In the genomic region with DNA sequence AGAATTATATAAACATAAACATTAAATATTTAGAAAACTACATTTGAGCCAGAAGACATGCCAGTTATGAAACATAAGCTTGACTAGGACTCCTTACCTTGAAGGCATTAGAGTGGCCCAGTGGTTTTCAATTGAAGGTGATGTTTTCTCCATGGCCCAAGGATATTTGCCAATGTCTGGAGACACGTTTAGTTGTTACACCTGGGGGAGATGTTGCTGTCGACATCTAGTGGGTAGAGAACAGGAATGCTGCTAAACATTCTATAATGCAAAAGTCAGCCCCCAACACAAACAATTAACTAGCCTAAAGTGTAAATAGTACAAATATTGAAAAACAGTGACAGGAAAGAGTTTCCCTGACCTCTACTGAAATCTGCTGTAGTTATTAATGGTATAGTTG, we compare ENCODE assay signal across 17 cellular contexts.
A peak's percentile ranks its signal among the peaks of the same experiment; 100 is the strongest.
DNase-seq lines count a peak whose midpoint lies in the region; FAIRE-seq and TF ChIP-seq lines count a peak whose summit lies in the region.
"Had no signal": no experiment of that assay in that cellular context is flagged by ENCODE, and none has a peak within 500 bp of the region (broad histone marks: within the 10 kb centered on the region; RNA-seq: fewer than 3 reads in every experiment).

No MANE protein-coding gene starts in this region.

- H3K4me3 Mint-ChIP-seq in activated CD4-positive, alpha-beta T cell treated with anti-CD3 and anti-CD28 coated beads, Interleukin-2, amount 10 ng/mL, durations not matched to agents 24 days and 14 days = no peak overlapping the region
- H3K4me3 Mint-ChIP-seq: CD4-positive, CD25-positive, alpha-beta regulatory T cell; CD8-positive, alpha-beta memory T cell had no signal

- H3K79me2 ChIP-seq in H1 (ENCODE audit: control insufficient read depth in 1 of 2, insufficient read depth in 2 of 2, low read length in 2 of 2) (no peaks in the 10 kb centered on the region), SK-N-SH (ENCODE audit: insufficient read depth) (no peaks in the 10 kb centered on the region), trophoblast cell (ENCODE audit: control insufficient read depth, insufficient read depth, low read length, poor library complexity) (no peaks in the 10 kb centered on the region)

- H2BK15ac ChIP-seq in H1 (ENCODE audit: low read length) = no peak overlapping the region

- in situ Hi-C loops in ACHN (cut with HindIII; ENCODE audit: low pct_ligation_motif_present, low pct_unique_long_range_greater_than_20kb, low sequenced_read_pairs) = no loop called here

- H3K4me1 Mint-ChIP-seq in activated CD4-positive, alpha-beta T cell treated with anti-CD3 and anti-CD28 coated beads, Interleukin-2, amount 10 ng/mL, durations not matched to agents 24 days and 14 days = no peaks in the 10 kb centered on the region
- H3K4me1 Mint-ChIP-seq: CD4-positive, CD25-positive, alpha-beta regulatory T cell; CD8-positive, alpha-beta memory T cell had no signal

- no peak overlapping the region for H3K27ac ChIP-seq in H1 (ENCODE audit: low read depth, low read length)
- no peak overlapping the region for H3K27ac ChIP-seq in SK-N-SH (ENCODE audit: low read depth in 2 of 2, low read length in 1 of 2)
- H3K27ac ChIP-seq in trophoblast cell (ENCODE audit: low read depth, low read length) = no peak overlapping the region
- H3K27ac ChIP-seq: GM23248 had no signal

- H2AFZ ChIP-seq in H1 (ENCODE audit: low read length) (no peak overlapping the region), SK-N-SH (ENCODE audit: low read depth) (no peak overlapping the region), trophoblast cell (ENCODE audit: insufficient read depth, low read length, poor library complexity) (no peak overlapping the region)
- H2AFZ ChIP-seq: GM23248 had no signal

- H3K36me3 ChIP-seq in H7 (replicated peaks; ENCODE audit: control insufficient read depth, insufficient read depth, low read length) (no peaks in the 10 kb centered on the region), H1 (ENCODE audit: control insufficient read depth in 2 of 4, insufficient read depth in 4 of 4, low read length in 3 of 4) (no peaks in the 10 kb centered on the region), SK-N-SH (replicated peaks in 1 of 2; ENCODE audit: control insufficient read depth in 1 of 2, insufficient read depth in 2 of 2, low read length in 1 of 2) (no peaks in the 10 kb centered on the region), trophoblast cell (ENCODE audit: control insufficient read depth in 1 of 2, insufficient read depth in 2 of 2, low read length in 2 of 2) (no peaks in the 10 kb centered on the region)
- H3K36me3 ChIP-seq: BE2C, HAP-1 had no signal

- no peaks in the 10 kb centered on the region for H3F3A ChIP-seq in SK-N-SH (replicated peaks; ENCODE audit: insufficient read depth)

- H4K20me1 ChIP-seq in H1 (replicated peaks in 1 of 2; ENCODE audit: control insufficient read depth in 1 of 2, insufficient read depth in 2 of 2, low read length in 2 of 2) = no peaks in the 10 kb centered on the region
- no peaks in the 10 kb centered on the region for H4K20me1 ChIP-seq in SK-N-SH (ENCODE audit: insufficient read depth)

- no peak for TF ChIP-seq POLR2A in H1 (IDR thresholded peaks at IDR 0.05; ENCODE audit: control extremely low read depth in 1 of 2, low read depth in 2 of 2, low read length in 2 of 2)

- intact Hi-C loops in activated CD4-positive, alpha-beta T cell treated with anti-CD3 and anti-CD28 coated beads, Interleukin-2, amount 10 ng/mL, durations not matched to agents 24 days and 14 days (cut with micrococcal nuclease) = no loop called here

- H2BK20ac ChIP-seq in H1 (ENCODE audit: low read length) = no peak overlapping the region

- H3K27ac Mint-ChIP-seq in activated CD4-positive, alpha-beta T cell treated with anti-CD3 and anti-CD28 coated beads, Interleukin-2, amount 10 ng/mL, durations not matched to agents 24 days and 14 days = no peak overlapping the region
- H3K27ac Mint-ChIP-seq: CD4-positive, CD25-positive, alpha-beta regulatory T cell; CD8-positive, alpha-beta memory T cell had no signal

- TF ChIP-seq CTCF in H1 (IDR thresholded peaks at IDR 0.05; ENCODE audit: control extremely low read depth in 1 of 3, insufficient read depth in 1 of 3, low read depth in 1 of 3, low read length in 3 of 3) = peak in 2 of 3 experiments; percentile 20 to 33; a peak in 2 of 4 replicates
- TF ChIP-seq CTCF in SK-N-SH (IDR thresholded peaks at IDR 0.05) = no peak

- H3K4me3 ChIP-seq in H7 (ENCODE audit: insufficient read depth, low read depth, low read length) (no peak overlapping the region), H1 (ENCODE audit: extremely low read depth in 1 of 4, insufficient read depth in 2 of 4, low read depth in 3 of 4, low read length in 4 of 4) (no peak overlapping the region), SK-N-SH (ENCODE audit: low read depth in 2 of 2, low read length in 1 of 2) (no peak overlapping the region), trophoblast cell (ENCODE audit: low read depth, low read length) (no peak overlapping the region)
- H3K4me3 ChIP-seq: GM23248, HAP-1 had no signal

- H3K23ac ChIP-seq in H1 (ENCODE audit: insufficient read length) (no peak overlapping the region), trophoblast cell (ENCODE audit: low read length) (no peak overlapping the region)

- POLR2A ChIA-PET in H1 (lab: Charles Lee; ENCODE audit: partially characterized antibody) (no interaction called here), SK-N-SH (lab: Yijun Ruan, JAX) (no interaction called here)

- H2BK12ac ChIP-seq in H1 (ENCODE audit: low read depth, low read length) = no peak overlapping the region
- H2BK12ac ChIP-seq in trophoblast cell (ENCODE audit: low read length) = no peak overlapping the region

- peak; percentile 66 for FAIRE-seq in H1 (lab: Jason Lieb, UNC)
- FAIRE-seq: G401.6, GM12891, GM19239 had no signal

- no peaks in the 10 kb centered on the region; a peak in 1 of 4 replicates for H3K9me3 ChIP-seq in H1 (ENCODE audit: insufficient read depth in 2 of 2, low read depth in 1 of 2, low read length in 1 of 2)
- no peaks in the 10 kb centered on the region for H3K9me3 ChIP-seq in SK-N-SH
- no peaks in the 10 kb centered on the region for H3K9me3 ChIP-seq in trophoblast cell (ENCODE audit: insufficient read depth, low read depth, low read length)
- H3K9me3 ChIP-seq: BE2C, HAP-1 had no signal

- no peak overlapping the region for H4K5ac ChIP-seq in H1 (ENCODE audit: insufficient read length, low read depth, low read length)

- H3K79me1 ChIP-seq in H1 (ENCODE audit: low read depth, low read length) (no peaks in the 10 kb centered on the region), trophoblast cell (ENCODE audit: low read length) (no peaks in the 10 kb centered on the region)

- no peak overlapping the region for H3K56ac ChIP-seq in H1 (replicated peaks; ENCODE audit: insufficient read length, low read depth, low read length)

- no peaks in the 10 kb centered on the region for H3K4me1 ChIP-seq in H1 (replicated peaks in 1 of 4; ENCODE audit: control insufficient read depth in 3 of 4, insufficient read depth in 4 of 4, low read length in 3 of 4)
- no peaks in the 10 kb centered on the region for H3K4me1 ChIP-seq in SK-N-SH (ENCODE audit: control insufficient read depth in 1 of 2, insufficient read depth in 2 of 2, low read depth in 1 of 2, low read length in 1 of 2)
- no peaks in the 10 kb centered on the region for H3K4me1 ChIP-seq in trophoblast cell (ENCODE audit: control insufficient read depth in 1 of 2, insufficient read depth in 2 of 2, low read length in 2 of 2)
- H3K4me1 ChIP-seq: BE2C, HAP-1 had no signal

- no peak overlapping the region for H4K91ac ChIP-seq in H1 (replicated peaks; ENCODE audit: insufficient read length, low read length)
- H4K91ac ChIP-seq in trophoblast cell (ENCODE audit: low read depth, low read length) = no peak overlapping the region

- H3K4me2 ChIP-seq in H1 (ENCODE audit: insufficient read depth in 1 of 2, low read depth in 2 of 2, low read length in 2 of 2) (no peak overlapping the region), SK-N-SH (no peak overlapping the region), trophoblast cell (ENCODE audit: low read length) (no peak overlapping the region)

- no peaks in the 10 kb centered on the region for H3K9me2 ChIP-seq in SK-N-SH

- no peak overlapping the region for H3K18ac ChIP-seq in H1 (ENCODE audit: extremely low read depth, low read length)
- no peak overlapping the region for H3K18ac ChIP-seq in trophoblast cell (ENCODE audit: low read length)

- H3K4ac ChIP-seq in H1 (replicated peaks; ENCODE audit: insufficient read length, low read depth, low read length) (no peak overlapping the region), trophoblast cell (ENCODE audit: low read depth, low read length) (no peak overlapping the region)

- H2AK5ac ChIP-seq in H1 (ENCODE audit: low read depth, low read length) (no peak overlapping the region), trophoblast cell (ENCODE audit: low read length) (no peak overlapping the region)

- H2BK120ac ChIP-seq in H1 (replicated peaks; ENCODE audit: low read depth, low read length) (no peak overlapping the region), trophoblast cell (ENCODE audit: insufficient read depth, low read length, poor library complexity) (no peak overlapping the region)

- H3K36me3 Mint-ChIP-seq in activated CD4-positive, alpha-beta T cell treated with anti-CD3 and anti-CD28 coated beads, Interleukin-2, amount 10 ng/mL, durations not matched to agents 24 days and 14 days (ENCODE audit: low read depth) = no peaks in the 10 kb centered on the region
- H3K36me3 Mint-ChIP-seq: CD4-positive, CD25-positive, alpha-beta regulatory T cell; CD8-positive, alpha-beta memory T cell had no signal

- no peak overlapping the region for H4K12ac ChIP-seq in trophoblast cell (ENCODE audit: low read depth, low read length)

- H3K9me3 Mint-ChIP-seq in activated CD4-positive, alpha-beta T cell treated with anti-CD3 and anti-CD28 coated beads, Interleukin-2, amount 10 ng/mL, durations not matched to agents 24 days and 14 days = peaks cover 3% of the 10 kb centered on the region

- CTCF ChIA-PET in H1 (lab: Charles Lee; ENCODE audit: partially characterized antibody) = interaction anchor here (0.7 kb wide), 1 partner anchor 18 kb away, joined by 3 read pairs; no protein-coding TSS in a partner anchor
- CTCF ChIA-PET in SK-N-SH (lab: Yijun Ruan, JAX) = interaction anchor here (0.6 kb wide), 1 partner anchor 25 kb away, joined by 3 read pairs; no protein-coding TSS in a partner anchor

- TF ChIP-seq RAD21 in H1 (IDR thresholded peaks at IDR 0.05 in 1 of 2, conservative IDR thresholded peaks at IDR 0.05 in 1 of 2; ENCODE audit: low read depth in 2 of 2, low read length in 2 of 2) = peak; percentile 36 to 51; a peak in 3 of 4 replicates
- no peak for TF ChIP-seq RAD21 in SK-N-SH (IDR thresholded peaks at IDR 0.05; ENCODE audit: low read length)

- H3K14ac ChIP-seq in H1 (ENCODE audit: insufficient read length) (no peak overlapping the region), trophoblast cell (ENCODE audit: low read length) (no peak overlapping the region)

- no peaks in the 10 kb centered on the region for H3K27me3 Mint-ChIP-seq in activated CD4-positive, alpha-beta T cell treated with anti-CD3 and anti-CD28 coated beads, Interleukin-2, amount 10 ng/mL, durations not matched to agents 24 days and 14 days
- H3K27me3 Mint-ChIP-seq: CD4-positive, CD25-positive, alpha-beta regulatory T cell; CD8-positive, alpha-beta memory T cell had no signal

- H4K8ac ChIP-seq in H1 (ENCODE audit: extremely low read depth, insufficient read depth, low read length) (no peak overlapping the region), trophoblast cell (ENCODE audit: low read depth, low read length) (no peak overlapping the region)

- H3K23me2 ChIP-seq in H1 (ENCODE audit: low read depth, low read length) = no peaks in the 10 kb centered on the region

- no peaks in the 10 kb centered on the region for H3K27me3 ChIP-seq in H7 (ENCODE audit: control insufficient read depth, insufficient read depth, low read length)
- H3K27me3 ChIP-seq in H1 (replicated peaks in 1 of 4; ENCODE audit: control insufficient read depth in 3 of 4, extremely low read depth in 1 of 4, insufficient read depth in 3 of 4, low read length in 3 of 4) = no peaks in the 10 kb centered on the region
- H3K27me3 ChIP-seq in SK-N-SH (ENCODE audit: insufficient read depth) = no peaks in the 10 kb centered on the region
- H3K27me3 ChIP-seq in trophoblast cell (ENCODE audit: insufficient read depth, low read length) = no peaks in the 10 kb centered on the region
- H3K27me3 ChIP-seq: BE2C had no signal

- 56% methylated on average over 2 of the region's 2 CpGs; no CpG with 5 or more reads in 1 of the 2 experiments for WGBS in H1 (ENCODE audit: extremely low coverage in 1 of 2, insufficient coverage in 1 of 2, insufficient read length in 1 of 2, insufficient replicate concordance in 2 of 2, low coverage in 1 of 2, low lambda C conversion rate in 2 of 2, missing lambda C conversion rate in 1 of 2), 2 experiments
- WGBS in SK-N-SH (ENCODE audit: low lambda C conversion rate) = 7% methylated on average over 2 of the region's 2 CpGs
- WGBS in trophoblast cell (ENCODE audit: extremely low coverage, insufficient coverage, insufficient read length) = no CpG with 5 or more reads among the region's 2 CpGs

- H3K9ac ChIP-seq in H1 (replicated peaks in 1 of 4; ENCODE audit: extremely low read depth in 1 of 4, low read depth in 3 of 4, low read length in 3 of 4) (no peak overlapping the region), SK-N-SH (no peak overlapping the region), trophoblast cell (ENCODE audit: low read length) (no peak overlapping the region)
- H3K9ac ChIP-seq: GM23248 had no signal

- TF ChIP-seq EP300 in H1 (IDR thresholded peaks at IDR 0.05; ENCODE audit: borderline replicate concordance in 1 of 2, low read depth in 2 of 2, low read length in 2 of 2) (no peak), SK-N-SH (IDR thresholded peaks at IDR 0.05; ENCODE audit: borderline replicate concordance in 1 of 2, low read depth in 1 of 2, low read length in 1 of 2) (no peak)

- H2BK5ac ChIP-seq in H1 (ENCODE audit: low read depth, low read length) = no peak overlapping the region
- no peak overlapping the region for H2BK5ac ChIP-seq in trophoblast cell (ENCODE audit: low read depth, low read length, poor library complexity)

- peak; percentile 23 for DNase-seq in activated CD4-positive, alpha-beta T cell treated with anti-CD3 and anti-CD28 coated beads, Interleukin-2, amount 10 ng/mL, durations not matched to agents 24 days and 14 days
- no peak for DNase-seq in activated CD4-positive, alpha-beta T cell treated with anti-CD3 and anti-CD28 coated beads, Interleukin-2, amount 50 U/mL, for 4 hours
- DNase-seq in H7 (peak; percentile 30), H1 (ENCODE audit: low read depth in 1 of 2, low spot score in 2 of 2) (no peak), SK-N-SH (no peak), ACHN (no peak), trophoblast cell (no peak)
- DNase-seq: BE2C; C1 segment of cervical spinal cord; CD4-positive, CD25-positive, alpha-beta regulatory T cell; CD8-positive, alpha-beta memory T cell; COR-L47; GM23248 had no signal

Comparison
In these comparisons a context has a peak if more than half of its experiments do, and no peak if none do; other contexts are left out.
1. DNase-seq: peak in activated CD4-positive, alpha-beta T cell treated with anti-CD3 and anti-CD28 coated beads, Interleukin-2, amount 10 ng/mL, durations not matched to agents 24 days and 14 days (single experiment) and H7 (single experiment); none in activated CD4-positive, alpha-beta T cell treated with anti-CD3 and anti-CD28 coated beads, Interleukin-2, amount 50 U/mL, for 4 hours (0 of 2), H1 (0 of 2), SK-N-SH (single experiment), ACHN (single experiment) and trophoblast cell (0 of 2).